8 cellular contexts compared by ENCODE assay signal in the genomic region with DNA sequence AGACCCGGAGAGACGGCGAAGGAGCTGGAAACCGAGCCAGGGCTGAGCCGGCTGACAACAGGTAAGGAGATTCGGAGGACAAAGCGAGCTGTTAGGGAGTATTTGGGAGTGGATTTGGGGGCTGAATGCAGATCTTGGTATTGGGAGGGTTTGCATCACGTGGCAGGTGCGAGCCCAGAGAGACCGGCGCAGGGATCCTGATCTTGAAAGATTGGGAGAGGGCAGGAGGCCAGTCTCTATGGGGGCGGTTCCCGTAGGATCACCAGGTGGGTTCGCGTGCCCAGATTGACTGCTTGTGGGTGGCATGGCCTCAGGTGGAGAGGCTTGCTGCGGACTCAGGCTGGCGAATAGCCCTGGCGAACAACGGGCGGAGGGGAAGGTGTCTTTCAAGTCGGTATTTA. TPM values are rescaled to one million over a fixed set of nuclear protein-coding genes. Genes with fewer than 3 reads are reported as not detected.
DNase-seq lines count a peak whose midpoint lies in the region; ATAC-seq and TF ChIP-seq lines count a peak whose summit lies in the region.

No MANE protein-coding gene starts in this region.

- ATAC-seq in CD4-positive, alpha-beta T cell (ENCODE audit: poor library complexity), result no peak
- ATAC-seq in esophagus mucosa (peak; percentile 22), GM19351 (IDR thresholded peaks at IDR 0.05; ENCODE audit: unreplicated experiment) (no peak), HG02870 (IDR thresholded peaks at IDR 0.05; ENCODE audit: unreplicated experiment) (no peak)

- no peaks in the 10 kb centered on the region for H3K9me3 Mint-ChIP-seq in CD4-positive, alpha-beta T cell

- CTCF ChIA-PET in CD4-positive, alpha-beta T cell (lab: Charles Lee), result interaction anchor here (3.0 kb wide), 1 partner anchor 27 kb away, joined by 28 read pairs; no protein-coding TSS in a partner anchor

- no peak for TF ChIP-seq CTCF in CD4-positive, alpha-beta T cell (IDR thresholded peaks at IDR 0.05)

- no peaks in the 10 kb centered on the region for H3K9me3 ChIP-seq in CD4-positive, alpha-beta T cell (ENCODE audit: control insufficient read depth, low read length)

- no peaks in the 10 kb centered on the region for H3K27me3 Mint-ChIP-seq in CD4-positive, alpha-beta T cell

- intact Hi-C loops in CD4-positive, alpha-beta T cell (cut with DNase I, micrococcal nuclease), result loop anchor here (1.0 to 10.0 kb wide), 5 partner anchors 11 to 592 kb away; a partner anchor contains a TSS

- H3K36me3 Mint-ChIP-seq in CD4-positive, alpha-beta T cell (ENCODE audit: low read depth), result no peaks in the 10 kb centered on the region

- no peak for DNase-seq in CD4-positive, alpha-beta T cell
- DNase-seq in NCI-H2196 treated with DMSO at 0.1 percent for 48 hours (lab: John Stamatoyannopoulos, UW; ENCODE audit: unreplicated experiment), result peak; percentile 80
- peak; percentile 55 for DNase-seq in occipital lobe (lab: John Stamatoyannopoulos, UW)
- DNase-seq in KG1 (lab: John Stamatoyannopoulos, UW), result no peak
- DNase-seq in dedifferentiated amniotic fluid mesenchymal stem cell (ENCODE audit: extremely low spot score), result no peak

- peaks cover 32% of the 10 kb centered on the region for H3K4me1 Mint-ChIP-seq in CD4-positive, alpha-beta T cell (ENCODE audit: low read depth)

- peak overlapping the region; percentile 82 for H3K4me3 Mint-ChIP-seq in CD4-positive, alpha-beta T cell

- H3K27ac ChIP-seq in CD4-positive, alpha-beta T cell (ENCODE audit: low read depth, low read length), result peak overlapping the region; percentile 17

- POLR2A ChIA-PET in CD4-positive, alpha-beta T cell (lab: Charles Lee), result interaction anchor here (0.6 to 4.1 kb wide), 7 partner anchors 13 to 396 kb away, joined by 3 to 45 read pairs (median 4); a partner anchor contains a TSS

- H3K27ac Mint-ChIP-seq in CD4-positive, alpha-beta T cell, result peak overlapping the region; percentile 87

- no peaks in the 10 kb centered on the region for H3K27me3 ChIP-seq in CD4-positive, alpha-beta T cell (ENCODE audit: control insufficient read depth, insufficient read depth, low read length)

RNA-seq across cellular contexts. Expression of a gene that starts 0.2 kb away (rescaled TPM):
- total RNA-seq in CD4-positive, alpha-beta T cell, result 1 to 10 TPM; 4.0 to 4.5 TPM
- total RNA-seq in esophagus mucosa (3.1 TPM), occipital lobe (2.5 TPM)

RNA-seq across cellular contexts. Expression of a gene that starts 10.0 kb away (rescaled TPM):
- total RNA-seq in CD4-positive, alpha-beta T cell, result 1 to 10 TPM; 4.1 to 4.4 TPM
- total RNA-seq in esophagus mucosa, result 4.5 TPM
- total RNA-seq in occipital lobe, result 9.2 TPM

RNA-seq across cellular contexts. Expression of a gene that starts 11.1 kb away (rescaled TPM):
- 10 to 100 TPM; 48.5 to 52.0 TPM for total RNA-seq in CD4-positive, alpha-beta T cell
- total RNA-seq in esophagus mucosa (64.9 TPM), occipital lobe (69.3 TPM)

RNA-seq across cellular contexts. Expression of a gene that starts 13.7 kb away (rescaled TPM):
- total RNA-seq in CD4-positive, alpha-beta T cell, result 100 to 1,000 TPM; 115 to 122 TPM
- 113 TPM for total RNA-seq in esophagus mucosa
- total RNA-seq in occipital lobe, result 76.7 TPM

RNA-seq across cellular contexts. Expression of a gene that starts 25.0 kb away (rescaled TPM):
- total RNA-seq in CD4-positive, alpha-beta T cell, result not detected
- total RNA-seq in esophagus mucosa (0.28 TPM), occipital lobe (1.7 TPM)

Comparison
In these comparisons a context has a peak if more than half of its experiments do, and no peak if none do; other contexts are left out.
1. DNase-seq: peak in NCI-H2196 treated with DMSO at 0.1 percent for 48 hours (single experiment) and occipital lobe (single experiment); none in CD4-positive, alpha-beta T cell (0 of 10), KG1 (single experiment) and dedifferentiated amniotic fluid mesenchymal stem cell (single experiment).